In genomic region chr5:142829821-142830220, GRCh38 we compare ENCODE assay signal across 16 cellular contexts. TPM values are rescaled to one million over a fixed set of nuclear protein-coding genes. Genes with fewer than 3 reads are reported as not detected.
DNase-seq lines count a peak whose midpoint lies in the region; ATAC-seq, FAIRE-seq and TF ChIP-seq lines count a peak whose summit lies in the region.
"Had no signal": no experiment of that assay in that cellular context is flagged by ENCODE, and none has a peak within 500 bp of the region (broad histone marks: within the 10 kb centered on the region; RNA-seq: fewer than 3 reads in every experiment).

No MANE protein-coding gene starts in this region.

- no peaks in the 10 kb centered on the region for H4K20me1 ChIP-seq in mammary epithelial cell (ENCODE audit: insufficient read depth, low read length)

- no peak overlapping the region for H2BK15ac ChIP-seq in mesenchymal stem cell (ENCODE audit: low read depth, poor library complexity, severe bottlenecking)

- no peak overlapping the region for H3K23ac ChIP-seq in mesenchymal stem cell (ENCODE audit: low read length in 2 of 2)

- H3K36me3 ChIP-seq in heart left ventricle (no peaks in the 10 kb centered on the region), mammary epithelial cell (ENCODE audit: insufficient read depth, low read length) (no peaks in the 10 kb centered on the region), mesenchymal stem cell (ENCODE audit: control insufficient read depth in 1 of 2, insufficient read depth in 2 of 2, low read depth in 1 of 2, low read length in 2 of 2) (no peaks in the 10 kb centered on the region)
- H3K36me3 ChIP-seq: cardiac muscle cell had no signal

- dilution Hi-C loops in mammary epithelial cell (cut with HindIII; ENCODE audit: low sequenced_read_pairs) = no loop called here

- H2BK120ac ChIP-seq in mesenchymal stem cell (ENCODE audit: low read depth, low read length) = no peak overlapping the region

- peaks cover 33% of the 10 kb centered on the region for H3K79me1 ChIP-seq in mesenchymal stem cell (replicated peaks; ENCODE audit: low read length, poor library complexity, severe bottlenecking)

- ATAC-seq in heart left ventricle = peak in 3 of 4 donors; percentile 3 to 19 (median 13)
- no peak for ATAC-seq in Right ventricle myocardium inferior
- ATAC-seq in GM18498 (IDR thresholded peaks at IDR 0.05; ENCODE audit: unreplicated experiment) = no peak
- ATAC-seq: natural killer cell had no signal

- H3K4me2 ChIP-seq in mammary epithelial cell (ENCODE audit: insufficient read depth, low read depth, low read length) (no peak overlapping the region), mesenchymal stem cell (ENCODE audit: low read length, poor library complexity, severe bottlenecking) (no peak overlapping the region)

- no peak overlapping the region for H3K4ac ChIP-seq in mesenchymal stem cell (ENCODE audit: low read depth in 1 of 2, low read length in 2 of 2)

- DNase-seq in heart left ventricle (no peak), Right ventricle myocardium inferior (ENCODE audit: missing footprints) (no peak), mammary epithelial cell (peak; percentile 34), mesenchymal stem cell (no peak), NCI-H1436 (lab: John Stamatoyannopoulos, UW) (no peak), H54 (ENCODE audit: insufficient read length, low spot score) (no peak)
- no peak for DNase-seq in stimulated activated naive CD4-positive, alpha-beta T cell treated with Interleukin-2 at 50 U/mL for 16 hours (lab: John Stamatoyannopoulos, UW)
- DNase-seq: activated CD8-positive, alpha-beta T cell treated with anti-CD3 and anti-CD28 coated beads for 36 hours; COR-L47; natural killer cell; NCI-H1436 treated with DMSO at 0.1 percent for 48 hours; NCI-H526 treated with DMSO at 0.1 percent for 48 hours; stimulated activated CD4-positive, alpha-beta T cell treated with anti-CD3 and anti-CD28 coated beads, Interleukin-12 subunit alpha, Interleukin-12 subunit beta, amount 100 ng/mL, for 4 hours had no signal

- H3K9ac ChIP-seq in mammary epithelial cell (ENCODE audit: insufficient read depth, low read length) (no peak overlapping the region), mesenchymal stem cell (ENCODE audit: low read length) (peak overlapping the region; percentile 44)

- H2BK5ac ChIP-seq in mesenchymal stem cell (ENCODE audit: low read depth, low read length, poor library complexity, severe bottlenecking) = no peak overlapping the region

- peaks cover 0 to 83% (median 57%) of the 10 kb centered on the region in 12 donors for H3K4me1 ChIP-seq in heart left ventricle
- H3K4me1 ChIP-seq in mammary epithelial cell (ENCODE audit: insufficient read depth, low read length) = peaks cover 48% of the 10 kb centered on the region
- H3K4me1 ChIP-seq in mesenchymal stem cell (ENCODE audit: control insufficient read depth, insufficient read depth, low read depth, low read length) = peaks cover 22% of the 10 kb centered on the region

- H3K9me3 ChIP-seq in heart left ventricle (no peaks in the 10 kb centered on the region), mammary epithelial cell (replicated peaks; ENCODE audit: insufficient read depth, low read length) (no peaks in the 10 kb centered on the region), mesenchymal stem cell (ENCODE audit: control insufficient read depth, low read length) (no peaks in the 10 kb centered on the region)

- H3K79me2 ChIP-seq in mammary epithelial cell (ENCODE audit: insufficient read depth, low read length) = no peaks in the 10 kb centered on the region

- no peak for FAIRE-seq in H54 (lab: Jason Lieb, UNC)
- FAIRE-seq: endometrium had no signal

- H4K91ac ChIP-seq in mesenchymal stem cell (ENCODE audit: low read length) = no peak overlapping the region

- H3K18ac ChIP-seq in mesenchymal stem cell (ENCODE audit: low read depth in 1 of 2, low read length in 2 of 2) = no peak overlapping the region

- no TSS peak for BruUV-seq in mammary epithelial cell (replicated peaks; lab: Mats Ljungman, UMichigan)

- H2AK5ac ChIP-seq in mesenchymal stem cell (ENCODE audit: low read length, severe bottlenecking) = peak overlapping the region; percentile 62

- H2BK12ac ChIP-seq in mesenchymal stem cell (ENCODE audit: low read length in 2 of 2) = no peak overlapping the region

- H3K27me3 ChIP-seq in heart left ventricle = no peaks in the 10 kb centered on the region
- H3K27me3 ChIP-seq in mammary epithelial cell (ENCODE audit: insufficient read depth, low read length) = no peaks in the 10 kb centered on the region
- no peaks in the 10 kb centered on the region for H3K27me3 ChIP-seq in mesenchymal stem cell (ENCODE audit: control insufficient read depth in 1 of 2, insufficient read depth in 1 of 2, low read length in 2 of 2)
- H3K27me3 ChIP-seq: cardiac muscle cell had no signal

- no peak for TF ChIP-seq POLR2A in heart left ventricle (IDR thresholded peaks at IDR 0.05)
- TF ChIP-seq POLR2A in H54 (IDR thresholded peaks at IDR 0.05; ENCODE audit: low read depth, low read length) = no peak

- H3K4me3 ChIP-seq in heart left ventricle (no peak overlapping the region), mammary epithelial cell (replicated peaks in 1 of 3; ENCODE audit: insufficient read depth in 1 of 3, low read depth in 2 of 3, low read length in 3 of 3) (no peak overlapping the region), mesenchymal stem cell (ENCODE audit: insufficient read depth in 1 of 2, low read depth in 1 of 2, low read length in 2 of 2) (peak overlapping the region in 1 of 2 experiments; percentile 19)
- H3K4me3 ChIP-seq: cardiac muscle cell had no signal

- peak overlapping the region in 9 of 12 donors; percentile 24 to 75 (median 59) for H3K27ac ChIP-seq in heart left ventricle
- no peak overlapping the region for H3K27ac ChIP-seq in mammary epithelial cell (ENCODE audit: insufficient read depth, low read depth, low read length)
- H3K27ac ChIP-seq in mesenchymal stem cell (ENCODE audit: low read length, poor library complexity, severe bottlenecking) = peak overlapping the region; percentile 2
- H3K27ac ChIP-seq: cardiac muscle cell had no signal

- CTCF ChIA-PET in mammary epithelial cell (lab: Charles Lee; ENCODE audit: low non-redundant PET) = no interaction called here

- no peak overlapping the region for H4K8ac ChIP-seq in mesenchymal stem cell (ENCODE audit: low read length)

- intact Hi-C loops in heart left ventricle (cut with DNase I) = loop anchor here in 3 of 10 donors (5.0 kb wide), 3 partner anchors 32 to 48 kb away; no protein-coding TSS in a partner anchor
- intact Hi-C loops in Right ventricle myocardium inferior (cut with DNase I) = loop anchor here (5.0 kb wide), 1 partner anchor 58 kb away; the partner anchor contains the start of gene ARHGAP26
- intact Hi-C loops in mammary epithelial cell (cut with micrococcal nuclease) = loop anchor here (5.0 kb wide), 1 partner anchor 37 kb away; no protein-coding TSS in a partner anchor

- H3K14ac ChIP-seq in mesenchymal stem cell (ENCODE audit: low read length in 2 of 2) = peak overlapping the region in 1 of 2 experiments; percentile 6

- 34 to 47% (median 35%) methylated on average over 2 of the region's 2 CpGs for WGBS in heart left ventricle, 4 donors
- WGBS in mammary epithelial cell (ENCODE audit: low coverage, missing lambda C conversion rate) = 63% methylated on average over 2 of the region's 2 CpGs
- WGBS in mesenchymal stem cell = 69% methylated on average over 2 of the region's 2 CpGs

- H2AFZ ChIP-seq in mammary epithelial cell (ENCODE audit: low read depth, low read length) = no peak overlapping the region
- no peak overlapping the region for H2AFZ ChIP-seq in mesenchymal stem cell (ENCODE audit: low read depth, low read length)

- in situ Hi-C loops in mammary epithelial cell (cut with MboI; ENCODE audit: low sequenced_read_pairs in 2 of 2) = no loop called here

- TF ChIP-seq CTCF in heart left ventricle (IDR thresholded peaks at IDR 0.05) (no peak), mammary epithelial cell (conservative IDR thresholded peaks at IDR 0.05 in 1 of 2, IDR thresholded peaks at IDR 0.05 in 1 of 2; ENCODE audit: extremely low read depth in 1 of 2, insufficient read depth in 1 of 2, low read depth in 1 of 2, low read length in 2 of 2) (no peak)

RNA-seq across cellular contexts. Expression of gene ARHGAP26, which starts 59.6 kb away (rescaled TPM):
- total RNA-seq in heart left ventricle = 10 to 100 TPM; 22.9 to 52.1 (median 35.6) TPM
- 10 to 100 TPM; 11.9 to 18.2 TPM for polyA plus RNA-seq in heart left ventricle
- 29.8 TPM for total RNA-seq in Right ventricle myocardium inferior
- 10 to 100 TPM; 23.8 to 34.0 TPM for total RNA-seq in mammary epithelial cell
- polyA plus RNA-seq in mammary epithelial cell = 3.7 TPM
- 5.2 TPM for polyA minus RNA-seq in mammary epithelial cell
- polyA plus RNA-seq in mesenchymal stem cell (2013, experiment 1 of 2) = 0.86 TPM
- 1.0 TPM for polyA plus RNA-seq in mesenchymal stem cell (2013, experiment 2 of 2)

Comparison
In these comparisons a context has a peak if more than half of its experiments do, and no peak if none do; other contexts are left out.
1. ATAC-seq: peak in heart left ventricle (3 of 4); none in Right ventricle myocardium inferior (single experiment) and GM18498 (single experiment).